Comparison of ENCODE assay signal across 26 cellular contexts in the genomic region with DNA sequence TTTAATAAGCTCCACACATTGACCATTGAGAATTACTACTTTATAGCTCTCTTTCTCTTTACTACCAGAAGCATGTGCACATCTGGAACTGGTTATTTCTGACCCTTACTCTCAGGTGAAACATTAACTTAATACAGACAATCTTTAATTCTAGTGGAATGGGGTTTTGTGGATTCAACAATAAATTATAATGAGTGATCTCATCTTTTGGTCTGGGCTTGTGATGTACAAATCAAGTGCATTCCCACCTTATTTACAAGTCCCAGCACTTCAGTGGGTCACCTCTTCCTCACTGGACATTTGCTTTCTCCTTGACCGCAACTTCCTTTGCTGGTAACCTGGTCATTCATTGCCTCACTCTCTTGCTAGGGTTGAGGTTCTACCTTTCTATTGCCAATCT. TPM values are rescaled to one million over a fixed set of nuclear protein-coding genes. Genes with fewer than 3 reads are reported as not detected.
DNase-seq lines count a peak whose midpoint lies in the region; ATAC-seq and TF ChIP-seq lines count a peak whose summit lies in the region.
"Had no signal": no experiment of that assay in that cellular context is flagged by ENCODE, and none has a peak within 500 bp of the region (broad histone marks: within the 10 kb centered on the region; RNA-seq: fewer than 3 reads in every experiment).

No MANE protein-coding gene starts in this region.

- H3K4me2 ChIP-seq in IMR-90 (ENCODE audit: low read depth, low read length): no peak overlapping the region

- H2AK5ac ChIP-seq in IMR-90 (ENCODE audit: low read depth, low read length): no peak overlapping the region

- no peak overlapping the region for H2BK5ac ChIP-seq in IMR-90 (ENCODE audit: low read depth, low read length, poor library complexity, severe bottlenecking)

- H4K5ac ChIP-seq in IMR-90 (ENCODE audit: low read depth, low read length): no peak overlapping the region

- POLR2A ChIA-PET in IMR-90 (lab: Charles Lee; ENCODE audit: unreplicated experiment): no interaction called here

- no peaks in the 10 kb centered on the region for H3K27me3 Mint-ChIP-seq in activated naive CD4-positive, alpha-beta T cell treated with anti-CD3 and anti-CD28 coated beads for 36 hours (ENCODE audit: low read depth)
- H3K27me3 Mint-ChIP-seq in osteocyte (ENCODE audit: unreplicated experiment): peaks cover 43% of the 10 kb centered on the region

- H2BK20ac ChIP-seq in IMR-90 (ENCODE audit: low read depth, low read length): no peak overlapping the region

- no peak overlapping the region for H3K56ac ChIP-seq in IMR-90 (ENCODE audit: extremely low read depth, insufficient read depth, low read length)

- no peak overlapping the region for H2AK9ac ChIP-seq in IMR-90 (replicated peaks; ENCODE audit: low read depth, low read length, poor library complexity)

- no peak for TF ChIP-seq CTCF in IMR-90 (conservative IDR thresholded peaks at IDR 0.05; ENCODE audit: low read depth, low read length)
- TF ChIP-seq CTCF in osteocyte (IDR thresholded peaks at IDR 0.05): no peak

- H3K27ac Mint-ChIP-seq in activated naive CD4-positive, alpha-beta T cell treated with anti-CD3 and anti-CD28 coated beads for 36 hours: peak overlapping the region; percentile 65
- H3K27ac Mint-ChIP-seq in osteocyte (ENCODE audit: unreplicated experiment): no peak overlapping the region

- TF ChIP-seq RAD21 in IMR-90 (IDR thresholded peaks at IDR 0.05; ENCODE audit: low read length): no peak

- H3K36me3 Mint-ChIP-seq in activated naive CD4-positive, alpha-beta T cell treated with anti-CD3 and anti-CD28 coated beads for 36 hours (ENCODE audit: low read depth): peaks cover 6% of the 10 kb centered on the region
- no peaks in the 10 kb centered on the region for H3K36me3 Mint-ChIP-seq in osteocyte (ENCODE audit: unreplicated experiment)

- no peak for DNase-seq in activated naive CD4-positive, alpha-beta T cell treated with anti-CD3 and anti-CD28 coated beads for 36 hours
- no peak for DNase-seq in activated naive CD4-positive, alpha-beta T cell (lab: John Stamatoyannopoulos, UW)
- no peak for DNase-seq in IMR-90
- DNase-seq in glomerular visceral epithelial cell (ENCODE audit: extremely low spot score): peak; percentile 80
- peak; percentile 90 for DNase-seq in renal cortical epithelial cell (ENCODE audit: low read depth)
- DNase-seq in DMS79 treated with DMSO at 0.1 percent for 48 hours (lab: John Stamatoyannopoulos, UW): no peak
- DNase-seq in osteocyte (ENCODE audit: extremely low spot score, unreplicated experiment): no peak
- DNase-seq: ACHN; activated CD4-positive, alpha-beta T cell treated with anti-CD3 and anti-CD28 coated beads, Interleukin-2, amount 50 U/mL, for 1 hour; left colon; mesendoderm; NCI-H1048; NCI-H1694 treated with DMSO at 0.1 percent for 48 hours; NCI-H69; pancreas; right cardiac atrium; RPMI8226; spleen; stimulated activated CD4-positive, alpha-beta T cell treated with anti-CD3 and anti-CD28 coated beads, Interleukin-4, amount 100 ng/mL, for 4 hours; stomach had no signal

- WGBS in IMR-90 (ENCODE audit: extremely low coverage in 2 of 2, insufficient read length in 1 of 2), 2 experiments: no CpG with 5 or more reads among the region's 1 CpG

- H3K9me1 ChIP-seq in IMR-90 (ENCODE audit: insufficient read depth, low read length): no peaks in the 10 kb centered on the region

- in situ Hi-C loops in IMR-90 (cut with MboI; ENCODE audit: low sequenced_read_pairs): no loop called here

- H3K14ac ChIP-seq in IMR-90 (replicated peaks; ENCODE audit: low read depth, low read length): 0 out of 2 replicates have a peak overlapping the region, but pooled peaks have one; percentile 13

- H4K20me1 ChIP-seq in IMR-90 (ENCODE audit: insufficient read depth, low read length): no peaks in the 10 kb centered on the region

- no peak for TF ChIP-seq POLR2A in IMR-90 (IDR thresholded peaks at IDR 0.05; ENCODE audit: low read depth, low read length)

- no peak overlapping the region for H4K91ac ChIP-seq in IMR-90 (ENCODE audit: insufficient read depth, low read depth, low read length)

- no peak overlapping the region for H3K9ac ChIP-seq in IMR-90 (ENCODE audit: low read depth, low read length)

- no peak overlapping the region for H3K4me3 Mint-ChIP-seq in activated naive CD4-positive, alpha-beta T cell treated with anti-CD3 and anti-CD28 coated beads for 36 hours
- no peak overlapping the region for H3K4me3 Mint-ChIP-seq in osteocyte (ENCODE audit: unreplicated experiment)

- H2BK120ac ChIP-seq in IMR-90 (ENCODE audit: low read depth, low read length): no peak overlapping the region

- no TSS peak for BruUV-seq in IMR-90 (replicated peaks; lab: Mats Ljungman, UMichigan)

- no peak overlapping the region for H3K4ac ChIP-seq in IMR-90 (ENCODE audit: low read depth, low read length)

- dilution Hi-C loops in IMR-90 (cut with HindIII; ENCODE audit: low sequenced_read_pairs, unreplicated experiment): no loop called here

- CTCF ChIA-PET in activated naive CD4-positive, alpha-beta T cell treated with anti-CD3 and anti-CD28 coated beads for 36 hours (lab: Charles Lee): interaction anchor here (1.0 to 1.5 kb wide), 6 partner anchors 11 to 114 kb away, joined by 3 to 4 read pairs (median 4); no protein-coding TSS in a partner anchor
- CTCF ChIA-PET in IMR-90 (lab: Yijun Ruan, JAX): interaction anchor here (0.9 kb wide), 1 partner anchor 34 kb away, joined by 3 read pairs; no protein-coding TSS in a partner anchor

- no peak overlapping the region for H2BK15ac ChIP-seq in IMR-90 (ENCODE audit: low read depth, low read length)

- H3K4me1 Mint-ChIP-seq in activated naive CD4-positive, alpha-beta T cell treated with anti-CD3 and anti-CD28 coated beads for 36 hours (ENCODE audit: low read depth): peaks cover 85% of the 10 kb centered on the region
- peaks cover 7% of the 10 kb centered on the region for H3K4me1 Mint-ChIP-seq in osteocyte (ENCODE audit: unreplicated experiment)

- H4K8ac ChIP-seq in IMR-90 (ENCODE audit: low read depth in 2 of 2, low read length in 2 of 2): no peak overlapping the region

- H3K27ac ChIP-seq in IMR-90 (ENCODE audit: insufficient read depth, low read length): no peak overlapping the region
- H3K27ac ChIP-seq: HL-60, pancreas, stomach, tibial nerve, VCaP had no signal

- no peaks in the 10 kb centered on the region for H3K9me3 Mint-ChIP-seq in activated naive CD4-positive, alpha-beta T cell treated with anti-CD3 and anti-CD28 coated beads for 36 hours
- no peaks in the 10 kb centered on the region for H3K9me3 Mint-ChIP-seq in osteocyte (ENCODE audit: unreplicated experiment)

- ATAC-seq in IMR-90 (ENCODE audit: low read depth) (no peak), HG03095 (IDR thresholded peaks at IDR 0.05; ENCODE audit: unreplicated experiment) (no peak)
- ATAC-seq: left colon, pancreas, right cardiac atrium had no signal

- no peak overlapping the region for H2AFZ ChIP-seq in IMR-90 (replicated peaks; ENCODE audit: low read length, poor library complexity)

- no peaks in the 10 kb centered on the region for H3K9me3 ChIP-seq in IMR-90 (ENCODE audit: control insufficient read depth, insufficient read depth, low read length)
- H3K9me3 ChIP-seq: pancreas, spleen, stomach, tibial nerve had no signal

- H3K23ac ChIP-seq in IMR-90 (ENCODE audit: low read depth, low read length): no peak overlapping the region

- no peaks in the 10 kb centered on the region for H3K4me1 ChIP-seq in IMR-90 (ENCODE audit: control insufficient read depth, insufficient read depth, low read length)
- H3K4me1 ChIP-seq: pancreas, tibial nerve had no signal

- intact Hi-C loops in activated naive CD4-positive, alpha-beta T cell treated with anti-CD3 and anti-CD28 coated beads for 36 hours (cut with micrococcal nuclease): loop anchor here (10.0 kb wide), 1 partner anchor 560 kb away; no protein-coding TSS in a partner anchor
- intact Hi-C loops in IMR-90 (cut with micrococcal nuclease): no loop called here

- no peaks in the 10 kb centered on the region for H3K36me3 ChIP-seq in IMR-90 (ENCODE audit: control insufficient read depth, insufficient read depth, low read length)
- H3K36me3 ChIP-seq: pancreas, spleen, stomach, tibial nerve had no signal

- H3K27me3 ChIP-seq in IMR-90 (ENCODE audit: control insufficient read depth, insufficient read depth, low read length): peaks cover 5% of the 10 kb centered on the region
- H3K27me3 ChIP-seq: pancreas, spleen, tibial nerve had no signal

- no peak overlapping the region for H3K4me3 ChIP-seq in IMR-90 (ENCODE audit: insufficient read depth, low read depth, low read length)
- H3K4me3 ChIP-seq: pancreas, spleen, stomach, tibial nerve had no signal

- no peak overlapping the region for H3K18ac ChIP-seq in IMR-90 (ENCODE audit: low read depth, low read length)

- H3K79me1 ChIP-seq in IMR-90 (ENCODE audit: low read depth in 1 of 2, low read length in 2 of 2): no peaks in the 10 kb centered on the region

TF ChIP-seq in IMR-90, 13 proteins besides CTCF, POLR2A, EP300 and RAD21 (continues in another document):
- TF ChIP-seq NFE2L2 (IDR thresholded peaks at IDR 0.05; ENCODE audit: low read depth, low read length): no peak
- TF ChIP-seq, protein P1, sequence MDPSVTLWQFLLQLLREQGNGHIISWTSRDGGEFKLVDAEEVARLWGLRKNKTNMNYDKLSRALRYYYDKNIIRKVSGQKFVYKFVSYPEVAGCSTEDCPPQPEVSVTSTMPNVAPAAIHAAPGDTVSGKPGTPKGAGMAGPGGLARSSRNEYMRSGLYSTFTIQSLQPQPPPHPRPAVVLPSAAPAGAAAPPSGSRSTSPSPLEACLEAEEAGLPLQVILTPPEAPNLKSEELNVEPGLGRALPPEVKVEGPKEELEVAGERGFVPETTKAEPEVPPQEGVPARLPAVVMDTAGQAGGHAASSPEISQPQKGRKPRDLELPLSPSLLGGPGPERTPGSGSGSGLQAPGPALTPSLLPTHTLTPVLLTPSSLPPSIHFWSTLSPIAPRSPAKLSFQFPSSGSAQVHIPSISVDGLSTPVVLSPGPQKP (IDR thresholded peaks at IDR 0.05; ENCODE audit: borderline replicate concordance, low read depth, low read length): no peak
- no peak for TF ChIP-seq RFX5 (IDR thresholded peaks at IDR 0.05; ENCODE audit: low read depth, low read length)
- no peak for TF ChIP-seq MXI1 (IDR thresholded peaks at IDR 0.05; ENCODE audit: borderline replicate concordance, low read depth, low read length)
- no peak for TF ChIP-seq CEBPB (IDR thresholded peaks at IDR 0.05; ENCODE audit: low read depth, low read length)
- no peak for TF ChIP-seq BHLHE40 (IDR thresholded peaks at IDR 0.05; ENCODE audit: low read depth, low read length)
- no peak for TF ChIP-seq RCOR1 (IDR thresholded peaks at IDR 0.05; ENCODE audit: insufficient replicate concordance, low read length)
- TF ChIP-seq SMC3 (IDR thresholded peaks at IDR 0.05; ENCODE audit: low read depth, low read length): no peak

RNA-seq across cellular contexts. Expression of a gene that starts 15.8 kb away (rescaled TPM):
- 10 to 100 TPM; 85.7 to 90.1 TPM for total RNA-seq in activated naive CD4-positive, alpha-beta T cell treated with anti-CD3 and anti-CD28 coated beads for 36 hours
- total RNA-seq in IMR-90 (2012; rRNA removed) (not detected in 2 replicates), renal cortical epithelial cell (not detected in 2 replicates), osteocyte (not detected in 2 replicates)
- polyA plus RNA-seq in IMR-90 (2012; rRNA removed): not detected in 2 replicates
- polyA plus RNA-seq in IMR-90 (2012; cell fraction: cytosol; rRNA removed): not detected in 2 replicates
- polyA plus RNA-seq in IMR-90 (2012; cell fraction: nucleus; rRNA removed; ENCODE audit: low replicate concordance): not detected in 2 replicates
- total RNA-seq: myocyte had no signal
- polyA plus RNA-seq: BJ had no signal

Comparison
In these comparisons a context has a peak if more than half of its experiments do, and no peak if none do; other contexts are left out.
1. DNase-seq: peak in glomerular visceral epithelial cell (single experiment) and renal cortical epithelial cell (single experiment); none in activated naive CD4-positive, alpha-beta T cell treated with anti-CD3 and anti-CD28 coated beads for 36 hours (single experiment), activated naive CD4-positive, alpha-beta T cell (0 of 4), IMR-90 (single experiment), DMS79 treated with DMSO at 0.1 percent for 48 hours (single experiment) and osteocyte (single experiment).
2. RNA of a gene that starts 15.8 kb away (total RNA-seq): 85.7 to 90.1 TPM in activated naive CD4-positive, alpha-beta T cell treated with anti-CD3 and anti-CD28 coated beads for 36 hours; not detected in IMR-90, not detected in renal cortical epithelial cell and not detected in osteocyte; every median in the first group is over 10 times any median in the second.